1 cellular context compared by ENCODE assay signal in the genomic region with DNA sequence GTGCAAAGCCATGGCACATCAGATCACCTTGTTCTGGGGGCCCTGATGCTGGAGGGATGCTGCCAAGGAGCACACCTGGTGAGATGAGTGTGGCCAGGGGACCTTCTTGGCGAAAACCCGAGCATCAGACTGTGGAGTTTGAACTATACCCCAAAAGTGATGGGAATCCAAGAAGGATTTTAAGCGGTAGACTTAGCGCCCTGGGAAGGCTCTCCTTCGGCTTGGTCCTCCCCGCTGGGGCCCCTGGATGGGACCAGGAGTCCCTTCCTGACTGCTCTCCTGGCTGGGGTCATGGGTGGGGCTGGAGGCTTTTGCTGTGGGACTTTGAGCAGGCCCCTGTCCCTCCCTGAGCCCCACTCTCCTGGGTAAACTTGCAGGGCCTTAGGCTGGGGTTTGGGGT.
TF ChIP-seq lines count a peak whose summit lies in the region.

No MANE protein-coding gene starts in this region.

TF ChIP-seq in HepG2, 621 proteins besides CTCF, POLR2A, EP300 and RAD21:
- no peak for TF ChIP-seq ZNF781 (CRISPR knock-in tag; IDR thresholded peaks at IDR 0.05; ENCODE audit: borderline replicate concordance, not compliant biosample characterization)
- TF ChIP-seq AGO2 (optimal IDR thresholded peaks at IDR 0.05; ENCODE audit: low read depth, low read length), result peak; percentile 27
- TF ChIP-seq ERF (CRISPR knock-in tag; IDR thresholded peaks at IDR 0.05), result no peak
- TF ChIP-seq ZBTB4 (CRISPR knock-in tag; IDR thresholded peaks at IDR 0.05; ENCODE audit: borderline replicate concordance), result no peak
- TF ChIP-seq ZNF839 (CRISPR knock-in tag; IDR thresholded peaks at IDR 0.05; ENCODE audit: borderline replicate concordance), result no peak
- no peak for TF ChIP-seq ZSCAN31 (CRISPR knock-in tag; IDR thresholded peaks at IDR 0.05; ENCODE audit: low read depth)
